ENCODE assay signal across 8 cellular contexts in the genomic region with DNA sequence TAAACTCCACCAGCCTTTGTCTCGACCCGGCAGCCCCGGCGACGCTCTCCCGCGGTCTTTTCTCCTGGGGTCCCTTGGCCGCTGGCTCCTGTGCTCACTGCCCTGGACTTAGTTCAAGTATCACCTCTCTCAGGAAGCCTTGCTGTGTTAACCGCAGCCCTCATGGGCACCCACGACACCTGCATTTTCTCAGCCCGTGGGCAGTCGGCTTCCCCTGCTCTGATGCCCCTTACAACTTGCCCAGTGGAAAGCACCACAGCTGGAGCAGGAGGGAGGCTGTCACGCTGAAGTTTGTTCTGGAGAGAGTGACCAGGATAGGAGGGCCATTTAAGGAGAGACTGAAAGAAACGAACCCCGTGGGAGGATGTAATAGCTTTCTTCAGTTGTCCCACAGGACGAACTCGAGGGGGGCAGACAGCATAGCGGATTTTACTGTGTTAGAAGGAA. TPM values are rescaled to one million over a fixed set of nuclear protein-coding genes. Genes with fewer than 3 reads are reported as not detected.
A peak's percentile ranks its signal among the peaks of the same experiment; 100 is the strongest.
DNase-seq lines count a peak whose midpoint lies in the region; ATAC-seq and TF ChIP-seq lines count a peak whose summit lies in the region.

No MANE protein-coding gene starts in this region.

- peak overlapping the region; percentile 98 for H2AFZ ChIP-seq in smooth muscle cell (ENCODE audit: low read depth)

- no peaks in the 10 kb centered on the region for H3F3A ChIP-seq in smooth muscle cell (ENCODE audit: low read depth)

- DNase-seq in EH (ENCODE audit: low read depth) (peak; percentile 54), iPS DF 6.9 (ENCODE audit: low read depth, low spot score) (no peak), smooth muscle cell (lab: John Stamatoyannopoulos, UW; ENCODE audit: unreplicated experiment) (no peak), SHP77 treated with DMSO at 0.1 percent for 48 hours (lab: John Stamatoyannopoulos, UW) (no peak), NCI-H1694 treated with DMSO at 0.1 percent for 48 hours (lab: John Stamatoyannopoulos, UW) (no peak)
- peak; percentile 10 for DNase-seq in activated T-helper 9 cell treated with anti-CD3 and anti-CD28 coated beads, Interleukin-2, amount 50 U/mL, for 16 hours (ENCODE audit: low read depth)

- peak overlapping the region; percentile 91 for H3K9ac ChIP-seq in smooth muscle cell (ENCODE audit: low read depth)

- H3K27me3 ChIP-seq in iPS DF 6.9 (ENCODE audit: control insufficient read depth, insufficient read depth, low read length) (no peaks in the 10 kb centered on the region), smooth muscle cell (ENCODE audit: low read depth) (no peaks in the 10 kb centered on the region)

- H4K20me1 ChIP-seq in smooth muscle cell (ENCODE audit: low read depth): peaks cover 23% of the 10 kb centered on the region

- TF ChIP-seq CTCF in smooth muscle cell (IDR thresholded peaks at IDR 0.05; ENCODE audit: borderline replicate concordance, insufficient read depth, poor library complexity, severe bottlenecking): no peak

- H3K4me2 ChIP-seq in smooth muscle cell: peak overlapping the region; percentile 94

- no peaks in the 10 kb centered on the region for H3K36me3 ChIP-seq in iPS DF 6.9 (ENCODE audit: control insufficient read depth, insufficient read depth, low read length)
- H3K36me3 ChIP-seq in smooth muscle cell (ENCODE audit: low read depth): peaks cover 10% of the 10 kb centered on the region

- no peaks in the 10 kb centered on the region for H3K9me3 ChIP-seq in iPS DF 6.9 (ENCODE audit: control insufficient read depth, insufficient read depth, low read length)
- H3K9me3 ChIP-seq in smooth muscle cell (replicated peaks; ENCODE audit: low read depth): no peaks in the 10 kb centered on the region

- peaks cover 69% of the 10 kb centered on the region for H3K79me2 ChIP-seq in smooth muscle cell (ENCODE audit: low read depth)

- no CpG with 5 or more reads among the region's 18 CpGs for WGBS in iPS DF 6.9 (ENCODE audit: insufficient coverage, insufficient read length)
- WGBS in smooth muscle cell (ENCODE audit: low lambda C conversion rate): 2% methylated on average over 18 of the region's 18 CpGs

- peak overlapping the region; percentile 81 for H3K4me3 ChIP-seq in iPS DF 6.9 (ENCODE audit: low read length)
- peak overlapping the region; percentile 92 for H3K4me3 ChIP-seq in smooth muscle cell

- H3K27ac ChIP-seq in iPS DF 6.9 (ENCODE audit: low read length) (no peak overlapping the region), smooth muscle cell (ENCODE audit: low read depth) (peak overlapping the region; percentile 82)

- peak; percentile 39 for ATAC-seq in GM19455 (IDR thresholded peaks at IDR 0.05; ENCODE audit: unreplicated experiment)
- ATAC-seq in HG03442 (IDR thresholded peaks at IDR 0.05; ENCODE audit: unreplicated experiment): peak; percentile 22

- H3K4me1 ChIP-seq in iPS DF 6.9 (ENCODE audit: control insufficient read depth, insufficient read depth, low read length) (no peaks in the 10 kb centered on the region), smooth muscle cell (ENCODE audit: low read depth) (peaks cover 22% of the 10 kb centered on the region)

RNA-seq across cellular contexts. Expression of a gene that starts 0.4 kb away (rescaled TPM):
- total RNA-seq in smooth muscle cell: 45.9 and 59.5 TPM in 2 replicates
- polyA plus RNA-seq in smooth muscle cell: 5.6 and 5.7 TPM in 2 replicates

RNA-seq across cellular contexts. Expression of a gene that starts 0.5 kb away (rescaled TPM):
- total RNA-seq in smooth muscle cell: 32.3 and 38.9 TPM in 2 replicates
- 26.9 and 30.5 TPM in 2 replicates for polyA plus RNA-seq in smooth muscle cell

Comparison
In these comparisons a context has a peak if more than half of its experiments do, and no peak if none do; other contexts are left out.
1. DNase-seq: peak in EH (single experiment) and activated T-helper 9 cell treated with anti-CD3 and anti-CD28 coated beads, Interleukin-2, amount 50 U/mL, for 16 hours (single experiment); none in iPS DF 6.9 (single experiment), smooth muscle cell (single experiment), SHP77 treated with DMSO at 0.1 percent for 48 hours (single experiment) and NCI-H1694 treated with DMSO at 0.1 percent for 48 hours (single experiment).